8 cellular contexts compared by ENCODE assay signal in genomic region chr2:96260404-96261260, GRCh38. TPM values are rescaled to one million over a fixed set of nuclear protein-coding genes. Genes with fewer than 3 reads are reported as not detected.
DNase-seq lines count a peak whose midpoint lies in the region; ATAC-seq and TF ChIP-seq lines count a peak whose summit lies in the region.

No MANE protein-coding gene starts in this region.

- no peak overlapping the region for H4K8ac ChIP-seq in neuronal stem cell (ENCODE audit: low read depth, low read length)

- H3K18ac ChIP-seq in neuronal stem cell (ENCODE audit: low read length): no peak overlapping the region

- no peak for TF ChIP-seq CTCF in CD4-positive, alpha-beta T cell (IDR thresholded peaks at IDR 0.05)
- peak; percentile 40 for TF ChIP-seq CTCF in fibroblast of the aortic adventitia (IDR thresholded peaks at IDR 0.05; ENCODE audit: insufficient read depth, low read length)

- H3K4me2 ChIP-seq in neuronal stem cell (ENCODE audit: insufficient read depth, low read length, poor library complexity, severe bottlenecking): no peak overlapping the region

- H3K14ac ChIP-seq in neuronal stem cell (ENCODE audit: low read length): no peak overlapping the region

- intact Hi-C loops in CD4-positive, alpha-beta T cell (cut with DNase I, micrococcal nuclease): loop anchor here in 1 of 2 experiments (10.0 kb wide), 1 partner anchor 266 kb away; the partner anchor contains the start of gene ANKRD36C

- H3K23ac ChIP-seq in neuronal stem cell (ENCODE audit: low read depth, low read length, poor library complexity): no peak overlapping the region

- no peak overlapping the region for H2BK12ac ChIP-seq in neuronal stem cell (ENCODE audit: low read length)

- H3K4me3 Mint-ChIP-seq in CD4-positive, alpha-beta T cell: peak overlapping the region; percentile 23

- H3K79me1 ChIP-seq in neuronal stem cell (ENCODE audit: low read depth, low read length): peaks cover 4% of the 10 kb centered on the region

- no peak overlapping the region for H2BK15ac ChIP-seq in neuronal stem cell (ENCODE audit: low read length)

- no peaks in the 10 kb centered on the region for H3K27me3 Mint-ChIP-seq in CD4-positive, alpha-beta T cell

- H3K4me1 Mint-ChIP-seq in CD4-positive, alpha-beta T cell (ENCODE audit: low read depth): peaks cover 76% of the 10 kb centered on the region

- H3K27ac ChIP-seq in CD4-positive, alpha-beta T cell (ENCODE audit: low read depth, low read length): peak overlapping the region; percentile 32
- no peak overlapping the region for H3K27ac ChIP-seq in neuronal stem cell (replicated peaks; ENCODE audit: low read length)

- H3K9me3 Mint-ChIP-seq in CD4-positive, alpha-beta T cell: no peaks in the 10 kb centered on the region

- POLR2A ChIA-PET in CD4-positive, alpha-beta T cell (lab: Charles Lee): interaction anchor here (1.1 to 1.2 kb wide), 2 partner anchors 52 to 96 kb away, joined by 3 to 5 read pairs; partner anchors contain the start of gene STARD7

- H3K9ac ChIP-seq in neuronal stem cell (ENCODE audit: low read depth, low read length, poor library complexity): no peak overlapping the region

- peak in 4 of 10 experiments; percentile 16 to 33 (median 22) for DNase-seq in CD4-positive, alpha-beta T cell
- DNase-seq in NCI-H510A (lab: John Stamatoyannopoulos, UW) (peak; percentile 54), fibroblast of the aortic adventitia (ENCODE audit: low read depth) (peak; percentile 87), neuronal stem cell (ENCODE audit: low spot score) (no peak)
- peak; percentile 52 to 59 for DNase-seq in activated T-cell treated with anti-CD3 and anti-CD28 coated beads, Interleukin-2, amount 50 U/mL, for 48 hours

- H2AFZ ChIP-seq in neuronal stem cell (ENCODE audit: low read length): no peak overlapping the region

- peaks cover 2 to 59% of the 10 kb centered on the region in 2 donors for H3K36me3 ChIP-seq in neuronal stem cell (replicated peaks in 1 of 2; ENCODE audit: control insufficient read depth in 2 of 2, insufficient read depth in 2 of 2, low read length in 2 of 2)

- H4K91ac ChIP-seq in neuronal stem cell (ENCODE audit: low read depth, low read length, poor library complexity): no peak overlapping the region

- H3K4me3 ChIP-seq in fibroblast of the aortic adventitia (ENCODE audit: low read depth, low read length) (peak overlapping the region; percentile 9), neuronal stem cell (ENCODE audit: low read length in 2 of 2) (no peak overlapping the region)

- peak; percentile 56 for ATAC-seq in CD4-positive, alpha-beta T cell (ENCODE audit: poor library complexity)
- ATAC-seq in GM21786 (IDR thresholded peaks at IDR 0.05; ENCODE audit: unreplicated experiment) (peak; percentile 48), GM21737 (IDR thresholded peaks at IDR 0.05; ENCODE audit: unreplicated experiment) (no peak), HG02981 (IDR thresholded peaks at IDR 0.05; ENCODE audit: unreplicated experiment) (no peak)

- H2AK5ac ChIP-seq in neuronal stem cell (ENCODE audit: low read depth, low read length): no peak overlapping the region

- H3K27ac Mint-ChIP-seq in CD4-positive, alpha-beta T cell: peak overlapping the region; percentile 71

- H3K4ac ChIP-seq in neuronal stem cell (ENCODE audit: low read length): no peak overlapping the region

- no peak overlapping the region for H2BK120ac ChIP-seq in neuronal stem cell (ENCODE audit: low read depth, low read length)

- no peaks in the 10 kb centered on the region for H3K9me3 ChIP-seq in CD4-positive, alpha-beta T cell (ENCODE audit: control insufficient read depth, low read length)
- H3K9me3 ChIP-seq in neuronal stem cell (replicated peaks in 1 of 2; ENCODE audit: control insufficient read depth in 2 of 2, insufficient read depth in 1 of 2, low read depth in 1 of 2, low read length in 2 of 2): no peaks in the 10 kb centered on the region

- H3K36me3 Mint-ChIP-seq in CD4-positive, alpha-beta T cell (ENCODE audit: low read depth): peaks cover 78% of the 10 kb centered on the region

- H3K27me3 ChIP-seq in CD4-positive, alpha-beta T cell (ENCODE audit: control insufficient read depth, insufficient read depth, low read length): no peaks in the 10 kb centered on the region
- H3K27me3 ChIP-seq in neuronal stem cell (ENCODE audit: control insufficient read depth in 3 of 3, insufficient read depth in 3 of 3, low read depth in 1 of 3, low read length in 3 of 3): no peaks in the 10 kb centered on the region

- CTCF ChIA-PET in CD4-positive, alpha-beta T cell (lab: Charles Lee): interaction anchor here (0.6 kb wide), 1 partner anchor 456 kb away, joined by 3 read pairs; no protein-coding TSS in a partner anchor

- WGBS in neuronal stem cell (ENCODE audit: extremely low coverage in 2 of 2, insufficient read length in 2 of 2, insufficient replicate concordance in 1 of 2), 2 donors: no CpG with 5 or more reads among the region's 9 CpGs

- peaks cover 0 to 13% of the 10 kb centered on the region in 2 donors for H3K4me1 ChIP-seq in neuronal stem cell (ENCODE audit: control insufficient read depth in 2 of 2, insufficient read depth in 1 of 2, low read depth in 1 of 2, low read length in 2 of 2)

- peak overlapping the region; percentile 6 for H2BK5ac ChIP-seq in neuronal stem cell (ENCODE audit: low read length)

RNA-seq across cellular contexts. Expression of gene TMEM127, which starts 5.2 kb away (rescaled TPM):
- 10 to 100 TPM; 34.2 to 36.0 TPM for total RNA-seq in CD4-positive, alpha-beta T cell
- 18.6 and 31.6 TPM in 2 replicates for total RNA-seq in fibroblast of the aortic adventitia (ENCODE audit: low replicate concordance)
- polyA plus RNA-seq in neuronal stem cell (2013, experiment 1 of 2): 17.8 TPM
- polyA plus RNA-seq in neuronal stem cell (2013, experiment 2 of 2): 17.4 TPM

RNA-seq across cellular contexts. Expression of gene CIAO1, which starts 5.4 kb away (rescaled TPM):
- 10 to 100 TPM; 55.4 to 55.6 TPM for total RNA-seq in CD4-positive, alpha-beta T cell
- total RNA-seq in fibroblast of the aortic adventitia (ENCODE audit: low replicate concordance): 71.8 and 183 TPM in 2 replicates
- polyA plus RNA-seq in neuronal stem cell (2013, experiment 1 of 2): 40.0 TPM
- 40.3 TPM for polyA plus RNA-seq in neuronal stem cell (2013, experiment 2 of 2)

RNA-seq across cellular contexts. Expression of gene SNRNP200, which starts 44.7 kb away (rescaled TPM):
- 100 to 1,000 TPM; 274 to 297 TPM for total RNA-seq in CD4-positive, alpha-beta T cell
- total RNA-seq in fibroblast of the aortic adventitia (ENCODE audit: low replicate concordance): 28.0 and 39.3 TPM in 2 replicates
- polyA plus RNA-seq in neuronal stem cell (2013, experiment 1 of 2): 80.4 TPM
- 79.4 TPM for polyA plus RNA-seq in neuronal stem cell (2013, experiment 2 of 2)

RNA-seq across cellular contexts. Expression of gene STARD7, which starts 52.0 kb away (rescaled TPM):
- total RNA-seq in CD4-positive, alpha-beta T cell: 10 to 100 TPM; 57.4 to 58.6 TPM
- 85.8 and 170 TPM in 2 replicates for total RNA-seq in fibroblast of the aortic adventitia (ENCODE audit: low replicate concordance)
- 68.1 TPM for polyA plus RNA-seq in neuronal stem cell (2013, experiment 1 of 2)
- 69.0 TPM for polyA plus RNA-seq in neuronal stem cell (2013, experiment 2 of 2)

Comparison
In these comparisons a context has a peak if more than half of its experiments do, and no peak if none do; other contexts are left out.
1. ATAC-seq: peak in CD4-positive, alpha-beta T cell (single experiment) and GM21786 (single experiment); none in GM21737 (single experiment) and HG02981 (single experiment).